Comparison of ENCODE assay signal across 8 cellular contexts in the genomic region with DNA sequence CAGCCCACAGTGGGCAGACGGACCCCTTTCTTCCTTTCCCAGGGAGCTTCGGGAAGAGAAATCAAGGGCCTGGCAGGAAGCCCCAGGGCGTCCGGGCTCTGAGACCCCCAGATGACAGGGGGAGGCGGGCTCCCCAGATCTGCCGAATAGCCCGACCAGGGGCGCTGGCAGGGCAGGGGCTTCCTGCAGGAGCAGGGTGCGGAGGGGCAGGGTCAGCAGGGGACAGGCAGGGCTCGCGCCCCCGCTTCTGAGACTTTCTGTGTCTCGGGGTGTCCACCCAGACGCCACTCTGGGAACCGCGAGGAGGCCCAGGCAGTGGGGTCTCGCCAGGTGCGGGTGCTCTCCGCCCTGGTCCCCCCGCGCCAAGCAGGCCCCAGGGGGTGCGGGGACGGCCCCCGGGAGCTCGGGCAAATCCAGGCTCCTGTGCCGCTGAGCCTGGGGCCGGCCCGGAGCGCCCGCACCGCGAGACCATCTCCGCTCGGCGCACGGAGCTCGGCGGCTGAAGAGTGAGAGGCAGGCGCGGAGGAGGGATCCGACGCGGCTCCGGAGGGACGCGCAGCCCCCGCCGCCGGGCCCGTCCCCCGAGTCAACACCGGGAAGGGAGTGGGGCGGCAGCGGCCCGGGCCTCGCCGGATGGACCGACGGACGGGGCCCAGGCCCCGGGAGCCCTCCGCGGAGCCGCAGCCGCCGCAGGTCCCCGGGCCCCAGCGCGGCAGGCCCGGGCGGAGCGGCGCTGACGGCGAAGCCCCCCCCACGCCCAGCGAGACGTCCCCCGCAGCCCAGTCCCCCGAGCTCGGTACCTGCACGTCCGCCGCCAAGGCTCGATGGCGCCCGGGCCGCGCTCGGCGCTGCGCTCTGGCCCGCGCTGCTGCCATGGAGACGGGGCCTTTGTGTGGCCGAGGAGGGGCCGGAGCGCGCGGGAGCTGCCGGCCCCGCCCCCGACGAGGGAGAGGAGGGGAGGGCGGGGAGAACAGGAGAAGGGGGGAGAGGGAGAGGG. TPM values are rescaled to one million over a fixed set of nuclear protein-coding genes. Genes with fewer than 3 reads are reported as not detected.
DNase-seq lines count a peak whose midpoint lies in the region; ATAC-seq, FAIRE-seq and TF ChIP-seq lines count a peak whose summit lies in the region.

Gene PLXNB2 (minus strand): TSS at position 894 of the 997 bp plus-strand sequence. CDS start 17,062 bp downstream, outside the sequence.

- H3K36me3 Mint-ChIP-seq in activated CD4-positive, alpha-beta T cell treated with anti-CD3 and anti-CD28 coated beads, Interleukin-2, amount 10 ng/mL, durations not matched to agents 7 days and 5 days (ENCODE audit: low read depth), result no peaks in the 10 kb centered on the region
- peaks cover 1% of the 10 kb centered on the region for H3K36me3 Mint-ChIP-seq in progenitor cell of endocrine pancreas (ENCODE audit: insufficient read depth)

- POLR2A ChIA-PET in activated CD4-positive, alpha-beta T cell treated with anti-CD3 and anti-CD28 coated beads, Interleukin-2, amount 10 ng/mL, durations not matched to agents 7 days and 5 days (lab: Charles Lee), result no interaction called here
- POLR2A ChIA-PET in GM12878 (lab: Charles Lee), result interaction anchor here (0.6 to 3.8 kb wide), 6 partner anchors 7 to 314 kb away, joined by 3 to 22 read pairs (median 4); no protein-coding TSS in a partner anchor

- peaks cover 16% of the 10 kb centered on the region for H3K4me1 Mint-ChIP-seq in activated CD4-positive, alpha-beta T cell treated with anti-CD3 and anti-CD28 coated beads, Interleukin-2, amount 10 ng/mL, durations not matched to agents 7 days and 5 days
- peaks cover 17% of the 10 kb centered on the region for H3K4me1 Mint-ChIP-seq in progenitor cell of endocrine pancreas (ENCODE audit: low read depth)

- peak within 1 kb of the TSS; percentile 19 for H3K4me3 Mint-ChIP-seq in activated CD4-positive, alpha-beta T cell treated with anti-CD3 and anti-CD28 coated beads, Interleukin-2, amount 10 ng/mL, durations not matched to agents 7 days and 5 days
- peak within 1 kb of the TSS; percentile 88 for H3K4me3 Mint-ChIP-seq in progenitor cell of endocrine pancreas (ENCODE audit: low read depth)

- no TSS peak for BruUV-seq in GM12878 (replicated peaks; lab: Mats Ljungman, UMichigan)

- no peak for DNase-seq in activated CD4-positive, alpha-beta T cell treated with anti-CD3 and anti-CD28 coated beads, Interleukin-2, amount 10 ng/mL, durations not matched to agents 7 days and 5 days
- DNase-seq in activated CD4-positive, alpha-beta T cell treated with anti-CD3 and anti-CD28 coated beads for 4 hours, result no peak
- DNase-seq in KBM-7 (peak; percentile 81), RCC 7860 (ENCODE audit: low spot score) (peak; percentile 67), GM12878 (ENCODE audit: low read depth, low spot score) (no peak), hepatic stellate cell (ENCODE audit: low spot score) (peak; percentile 76), progenitor cell of endocrine pancreas (ENCODE audit: low spot score, unreplicated experiment) (peak; percentile 70)

- H3K79me2 ChIP-seq in GM12878 (ENCODE audit: control insufficient read depth, insufficient read depth, low read length), result peaks cover 53% of the 10 kb centered on the region

- no peaks in the 10 kb centered on the region for H3K9me3 ChIP-seq in GM12878 (replicated peaks; ENCODE audit: control insufficient read depth, insufficient read depth, low read length)

- H2AFZ ChIP-seq in GM12878 (ENCODE audit: control insufficient read depth, low read depth, low read length), result no peak within 1 kb of the TSS

- H3K4me1 ChIP-seq in GM12878 (ENCODE audit: control insufficient read depth, insufficient read depth, low read length), result peaks cover 51% of the 10 kb centered on the region

- ATAC-seq in GM12878 (peak; percentile 37), GM19455 (IDR thresholded peaks at IDR 0.05; ENCODE audit: unreplicated experiment) (no peak)

- peak within 1 kb of the TSS; percentile 96 for H3K9ac ChIP-seq in GM12878 (ENCODE audit: control insufficient read depth, insufficient read depth, low read length)

- no peaks in the 10 kb centered on the region for H3K9me3 Mint-ChIP-seq in activated CD4-positive, alpha-beta T cell treated with anti-CD3 and anti-CD28 coated beads, Interleukin-2, amount 10 ng/mL, durations not matched to agents 7 days and 5 days
- no peaks in the 10 kb centered on the region for H3K9me3 Mint-ChIP-seq in progenitor cell of endocrine pancreas (ENCODE audit: low read depth)

- TF ChIP-seq POLR2A in GM12878 (IDR thresholded peaks at IDR 0.05; ENCODE audit: low read depth, low read length), result peak; percentile 64

- H3K27me3 Mint-ChIP-seq in activated CD4-positive, alpha-beta T cell treated with anti-CD3 and anti-CD28 coated beads, Interleukin-2, amount 10 ng/mL, durations not matched to agents 7 days and 5 days, result peaks cover 13% of the 10 kb centered on the region
- H3K27me3 Mint-ChIP-seq in progenitor cell of endocrine pancreas, result no peaks in the 10 kb centered on the region

- H3K27me3 ChIP-seq in GM12878 (replicated peaks in 1 of 2; ENCODE audit: control insufficient read depth in 2 of 2, insufficient read depth in 2 of 2, low read length in 1 of 2), result no peaks in the 10 kb centered on the region

- no peak for TF ChIP-seq CTCF in GM12878 (IDR thresholded peaks at IDR 0.05 in 2 of 3, conservative IDR thresholded peaks at IDR 0.05 in 1 of 3; ENCODE audit: control insufficient read depth in 2 of 3, extremely low read depth in 1 of 3, insufficient read depth in 1 of 3, low read depth in 3 of 3, low read length in 3 of 3)
- no peak for TF ChIP-seq CTCF in progenitor cell of endocrine pancreas (IDR thresholded peaks at IDR 0.05; ENCODE audit: unreplicated experiment)

- RAD21 ChIA-PET in GM12878 (lab: Charles Lee; ENCODE audit: unreplicated experiment), result interaction anchor here (0.6 to 3.8 kb wide), 6 partner anchors 8 to 190 kb away, joined by 3 to 13 read pairs (median 5); no protein-coding TSS in a partner anchor

- peak within 1 kb of the TSS; percentile 78 for H3K27ac ChIP-seq in GM12878 (ENCODE audit: control insufficient read depth, insufficient read depth)

- no peak for FAIRE-seq in RCC 7860 (lab: Jason Lieb, UNC)
- no peak for FAIRE-seq in GM12878 (lab: Jason Lieb, UNC)

- H3K36me3 ChIP-seq in GM12878 (ENCODE audit: control insufficient read depth in 2 of 2, insufficient read depth in 2 of 2, low read length in 1 of 2), result peaks cover 0 to 2% of the 10 kb centered on the region in 2 experiments; a peak in 1 of 4 replicates

- no peak for TF ChIP-seq RAD21 in GM12878 (IDR thresholded peaks at IDR 0.05; ENCODE audit: insufficient read depth, low read depth, low read length)

- H3K27ac Mint-ChIP-seq in activated CD4-positive, alpha-beta T cell treated with anti-CD3 and anti-CD28 coated beads, Interleukin-2, amount 10 ng/mL, durations not matched to agents 7 days and 5 days, result no peak within 1 kb of the TSS
- H3K27ac Mint-ChIP-seq in progenitor cell of endocrine pancreas, result no peak within 1 kb of the TSS

- no peak for TF ChIP-seq EP300 in GM12878 (IDR thresholded peaks at IDR 0.05; ENCODE audit: borderline replicate concordance in 1 of 2, control insufficient read depth in 1 of 2, low read depth in 2 of 2, low read length in 2 of 2)

- H3K4me3 ChIP-seq in GM12878, result peak within 1 kb of the TSS; percentile 91

- H3K4me2 ChIP-seq in GM12878 (ENCODE audit: control insufficient read depth, insufficient read depth), result peak within 1 kb of the TSS; percentile 99

- SMC1A ChIA-PET in GM12878 (lab: Charles Lee; ENCODE audit: uncharacterized antibody, unreplicated experiment), result interaction anchor here (1.1 to 4.2 kb wide), 3 partner anchors 14 to 35 kb away, joined by 3 to 21 read pairs (median 4); no protein-coding TSS in a partner anchor

- WGBS in GM12878 (ENCODE audit: insufficient coverage, insufficient replicate concordance, low lambda C conversion rate, missing lambda C conversion rate), result under 1% methylated on average over 43 of the region's 105 CpGs

- intact Hi-C loops in GM12878 (cut with micrococcal nuclease; ENCODE audit: unreplicated experiment), result no loop called here

- H4K20me1 ChIP-seq in GM12878 (ENCODE audit: control insufficient read depth, insufficient read depth), result peaks cover 4% of the 10 kb centered on the region; the same call in 1 of the 2 replicates

- in situ Hi-C loops in KBM-7 (cut with MboI; ENCODE audit: low pct_unique_long_range_greater_than_20kb, low sequenced_read_pairs), result no loop called here
- in situ Hi-C loops in GM12878 (cut with MboI), result no loop called here

- CTCF ChIA-PET in activated CD4-positive, alpha-beta T cell treated with anti-CD3 and anti-CD28 coated beads, Interleukin-2, amount 10 ng/mL, durations not matched to agents 7 days and 5 days (lab: Charles Lee), result interaction anchor here (0.6 to 2.7 kb wide), 5 partner anchors 9 to 31 kb away, joined by 3 to 9 read pairs (median 3); no protein-coding TSS in a partner anchor
- CTCF ChIA-PET in GM12878 (lab: Yijun Ruan, JAX), result interaction anchor here (0.6 to 4.0 kb wide), 7 partner anchors 21 to 314 kb away, joined by 3 to 17 read pairs (median 4); partner anchors contain the start of gene SCO2

TF ChIP-seq in GM12878, 131 proteins besides CTCF, POLR2A, EP300 and RAD21 (continues in another document):
- TF ChIP-seq TARDBP (IDR thresholded peaks at IDR 0.05; ENCODE audit: borderline replicate concordance) (no peak), GATAD2B (conservative IDR thresholded peaks at IDR 0.05; ENCODE audit: low read depth) (peak; percentile 78), SUPT20H (IDR thresholded peaks at IDR 0.05; ENCODE audit: borderline replicate concordance, control insufficient read depth, low read depth, low read length) (no peak)

RNA-seq across cellular contexts. Expression of gene PLXNB2, which starts in this region (rescaled TPM):
- 10 to 100 TPM; 10.7 to 11.1 TPM for total RNA-seq in activated CD4-positive, alpha-beta T cell treated with anti-CD3 and anti-CD28 coated beads, Interleukin-2, amount 10 ng/mL, durations not matched to agents 7 days and 5 days
- total RNA-seq in GM12878 (2013; cell fraction: nucleolus; rRNA removed), result 180 and 204 TPM in 2 replicates
- total RNA-seq in GM12878 (2014; rRNA removed), result 32.6 and 42.0 TPM in 2 replicates
- total RNA-seq in GM12878 (2014; rRNA removed; fragmentation: Illumina TruSeq; extraction: Trizol), result 19.8 and 21.8 TPM in 2 replicates
- 133 and 134 TPM in 2 replicates for total RNA-seq in GM12878 (2021)
- polyA plus RNA-seq in GM12878 (2011; ENCODE audit: low read depth), result 25.4 TPM
- 19.9 and 41.8 TPM in 2 replicates for polyA plus RNA-seq in GM12878 (2011; rRNA removed)
- 57.3 and 73.0 TPM in 2 replicates for polyA plus RNA-seq in GM12878 (2011; cell fraction: cytosol; rRNA removed)
- polyA plus RNA-seq in GM12878 (2011; cell fraction: nucleus; rRNA removed), result 319 and 335 TPM in 2 replicates
- 53.9 and 72.5 TPM in 2 replicates for polyA plus RNA-seq in GM12878 (2012)
- polyA plus RNA-seq in GM12878 (2014; fragmentation: Illumina TruSeq; extraction: Trizol), result 6.3 and 23.5 TPM in 2 replicates
- 1 to 10 TPM in 1 of 2 experiments, under 1 TPM in 1; 0.68 to 4.5 TPM for polyA plus RNA-seq in GM12878 (2014; fragmentation: Nextera tagmentation; extraction: Ambion mirVana)
- 65.4 and 84.9 TPM in 2 replicates for polyA plus RNA-seq in GM12878 (2014; rRNA removed)
- polyA plus RNA-seq in GM12878 (2016; fragmentation: Nextera tagmentation; extraction: Ambion mirVana), result 10 to 100 TPM; 69.3 to 80.0 TPM
- 52.2 and 84.0 TPM in 2 replicates for polyA minus RNA-seq in GM12878 (2011; rRNA and poly(A)+ RNA removed)
- 54.8 and 57.2 TPM in 2 replicates for polyA minus RNA-seq in GM12878 (2011; cell fraction: cytosol; rRNA and poly(A)+ RNA removed)
- 57.8 and 74.9 TPM in 2 replicates for polyA minus RNA-seq in GM12878 (2011; cell fraction: nucleus; rRNA and poly(A)+ RNA removed)
- total RNA-seq in progenitor cell of endocrine pancreas, result 178 and 182 TPM in 2 replicates

Comparison
In these comparisons a context has a peak if more than half of its experiments do, and no peak if none do; other contexts are left out.
1. DNase-seq: peak in KBM-7 (single experiment), RCC 7860 (single experiment), hepatic stellate cell (single experiment) and progenitor cell of endocrine pancreas (single experiment); none in activated CD4-positive, alpha-beta T cell treated with anti-CD3 and anti-CD28 coated beads, Interleukin-2, amount 10 ng/mL, durations not matched to agents 7 days and 5 days (single experiment), activated CD4-positive, alpha-beta T cell treated with anti-CD3 and anti-CD28 coated beads for 4 hours (0 of 2) and GM12878 (single experiment).